In genomic region chr4:42637861-42638260, GRCh38 we compare ENCODE assay signal across 17 cellular contexts. TPM values are rescaled to one million over a fixed set of nuclear protein-coding genes. Genes with fewer than 3 reads are reported as not detected.
DNase-seq lines count a peak whose midpoint lies in the region; ATAC-seq and TF ChIP-seq lines count a peak whose summit lies in the region.
"Had no signal": no experiment of that assay in that cellular context is flagged by ENCODE, and none has a peak within 500 bp of the region (broad histone marks: within the 10 kb centered on the region; RNA-seq: fewer than 3 reads in every experiment).

No MANE protein-coding gene starts in this region.

- peaks cover 80 to 85% of the 10 kb centered on the region in 2 donors for H3K4me1 Mint-ChIP-seq in natural killer cell

- H3K4me3 ChIP-seq in OCI-LY7 (ENCODE audit: low read depth, low read length, poor library complexity, severe bottlenecking) (peak overlapping the region; percentile 65), aorta (ENCODE audit: low read length in 2 of 2) (no peak overlapping the region)
- H3K4me3 ChIP-seq: testis had no signal

- ATAC-seq in GM18502 (IDR thresholded peaks at IDR 0.05; ENCODE audit: poor library complexity, unreplicated experiment) (peak; percentile 24), HG02798 (IDR thresholded peaks at IDR 0.05; ENCODE audit: poor library complexity, unreplicated experiment) (peak; percentile 17), natural killer cell (no peak), aorta (ENCODE audit: low FRiP score) (no peak)

- peak overlapping the region; percentile 58 to 88 for H3K27ac Mint-ChIP-seq in natural killer cell
- H3K27ac Mint-ChIP-seq: activated naive CD4-positive, alpha-beta T cell treated with anti-CD3 and anti-CD28 coated beads, Interleukin-2, amount 10 ng/mL, durations not matched to agents 7 days and 5 days; mesothelial cell of epicardium had no signal

- intact Hi-C loops in OCI-LY7 (cut with micrococcal nuclease; ENCODE audit: unreplicated experiment), result loop anchor here (5.0 kb wide), 1 partner anchor 71 kb away; no protein-coding TSS in a partner anchor
- intact Hi-C loops in natural killer cell (cut with micrococcal nuclease), result no loop called here
- intact Hi-C loops in aorta (cut with DNase I), result no loop called here

- CTCF ChIA-PET in OCI-LY7 (lab: Charles Lee; ENCODE audit: unreplicated experiment), result interaction anchor here (0.6 to 1.8 kb wide), 4 partner anchors 9 to 69 kb away, joined by 3 to 6 read pairs (median 4); no protein-coding TSS in a partner anchor

- H3K4me3 Mint-ChIP-seq in natural killer cell, result no peak overlapping the region
- H3K4me3 Mint-ChIP-seq: activated naive CD4-positive, alpha-beta T cell treated with anti-CD3 and anti-CD28 coated beads, Interleukin-2, amount 10 ng/mL, durations not matched to agents 7 days and 5 days; mesothelial cell of epicardium had no signal

- H3K4me1 ChIP-seq in OCI-LY7 (ENCODE audit: insufficient read depth, low read length, poor library complexity, severe bottlenecking), result peaks cover 99% of the 10 kb centered on the region
- no peaks in the 10 kb centered on the region for H3K4me1 ChIP-seq in aorta (ENCODE audit: control insufficient read depth in 1 of 2, insufficient read depth in 2 of 2, low read length in 2 of 2)
- H3K4me1 ChIP-seq: testis had no signal

- no peaks in the 10 kb centered on the region for H3K27me3 Mint-ChIP-seq in natural killer cell (ENCODE audit: low read depth in 2 of 2)
- H3K27me3 Mint-ChIP-seq: activated naive CD4-positive, alpha-beta T cell treated with anti-CD3 and anti-CD28 coated beads, Interleukin-2, amount 10 ng/mL, durations not matched to agents 7 days and 5 days had no signal

- H3K27me3 ChIP-seq in aorta (ENCODE audit: control insufficient read depth in 1 of 2, insufficient read depth in 2 of 2, low read length in 1 of 2), result no peaks in the 10 kb centered on the region
- H3K27me3 ChIP-seq: testis had no signal

- H3K9me3 ChIP-seq in OCI-LY7 (ENCODE audit: low read length) (no peaks in the 10 kb centered on the region), aorta (ENCODE audit: control insufficient read depth, low read length) (no peaks in the 10 kb centered on the region)
- H3K9me3 ChIP-seq: testis had no signal

- BruUV-seq in OCI-LY7 (replicated peaks; lab: Mats Ljungman, UMichigan), result no TSS peak

- peaks cover 1% of the 10 kb centered on the region; the same call in 1 of the 2 replicates for H4K20me1 ChIP-seq in OCI-LY7 (ENCODE audit: insufficient read depth, low read length)

- TF ChIP-seq CTCF in OCI-LY7 (conservative IDR thresholded peaks at IDR 0.05; ENCODE audit: low read length) (no peak), natural killer cell (IDR thresholded peaks at IDR 0.05) (no peak)

- POLR2A ChIA-PET in OCI-LY7 (lab: Charles Lee), result interaction anchor here (0.6 to 7.3 kb wide), 14 partner anchors 8 to 140 kb away, joined by 3 to 69 read pairs (median 6); partner anchors contain the start of gene ATP8A1

- H3K9me2 ChIP-seq in OCI-LY7 (ENCODE audit: insufficient read depth, low read length), result no peaks in the 10 kb centered on the region

- peak overlapping the region; percentile 80 for H3K4me2 ChIP-seq in OCI-LY7 (ENCODE audit: low read length)

- H3K79me2 ChIP-seq in OCI-LY7 (ENCODE audit: insufficient read depth, low read depth, low read length), result peaks cover 100% of the 10 kb centered on the region

- DNase-seq in OCI-LY7 (ENCODE audit: low spot score) (no peak), natural killer cell (no peak), RKO (ENCODE audit: low spot score) (no peak), aorta (no peak), NCI-H187 (lab: John Stamatoyannopoulos, UW) (no peak)
- DNase-seq: activated naive CD4-positive, alpha-beta T cell treated with anti-CD3 and anti-CD28 coated beads, Interleukin-2, amount 10 ng/mL, durations not matched to agents 7 days and 5 days; Kasumi-1; left colon; NCI-H1105; NCI-H526; SHP77; stimulated activated CD4-positive, alpha-beta T cell treated with anti-CD3 and anti-CD28 coated beads, Interleukin-12 subunit alpha, Interleukin-12 subunit beta, amount 100 ng/mL, for 4 hours; T-helper 1 cell; testis had no signal

- no peaks in the 10 kb centered on the region for H3K9me3 Mint-ChIP-seq in natural killer cell
- H3K9me3 Mint-ChIP-seq: activated naive CD4-positive, alpha-beta T cell treated with anti-CD3 and anti-CD28 coated beads, Interleukin-2, amount 10 ng/mL, durations not matched to agents 7 days and 5 days; mesothelial cell of epicardium had no signal

- H3K27ac ChIP-seq in OCI-LY7 (ENCODE audit: low read depth, low read length, poor library complexity, severe bottlenecking), result peak overlapping the region; percentile 99
- no peak overlapping the region for H3K27ac ChIP-seq in aorta (ENCODE audit: low read depth in 1 of 2, low read length in 2 of 2)
- H3K27ac ChIP-seq: testis had no signal

- H3K36me3 Mint-ChIP-seq in natural killer cell, result no peaks in the 10 kb centered on the region
- H3K36me3 Mint-ChIP-seq: mesothelial cell of epicardium had no signal

- H3K36me3 ChIP-seq in OCI-LY7 (ENCODE audit: insufficient read depth, low read length) (peaks cover 27% of the 10 kb centered on the region), aorta (ENCODE audit: control insufficient read depth in 1 of 2, insufficient read depth in 2 of 2, low read length in 1 of 2) (no peaks in the 10 kb centered on the region)

- no peak overlapping the region for H2AFZ ChIP-seq in OCI-LY7 (ENCODE audit: low read length)

RNA-seq across cellular contexts. Expression of gene ATP8A1, which starts 19.0 kb away (rescaled TPM):
- 76.7 and 80.0 TPM in 2 replicates for total RNA-seq in OCI-LY7 (2014; rRNA removed; shearing (Covaris generic))
- total RNA-seq in OCI-LY7 (2022) (141 and 149 TPM in 2 replicates), natural killer cell (100 to 1,000 TPM in 2 of 3 donors, 10 to 100 TPM in 1; 84.8 to 156 (median 147) TPM), aorta (10 to 100 TPM; 11.6 to 13.2 TPM)
- 1 to 10 TPM in 1 of 2 donors, under 1 TPM in 1; 0.38 to 1.8 TPM for polyA plus RNA-seq in aorta

Comparison
In these comparisons a context has a peak if more than half of its experiments do, and no peak if none do; other contexts are left out.
1. ATAC-seq: peak in GM18502 (single experiment) and HG02798 (single experiment); none in natural killer cell (0 of 3) and aorta (single experiment).
2. RNA of gene ATP8A1, which starts 19.0 kb away (total RNA-seq): 84.8 to 156 TPM in natural killer cell and 76.7 to 149 TPM in OCI-LY7; 11.6 to 13.2 TPM in aorta; every median in the first group is over 4 times any median in the second.